Comparison of ENCODE assay signal across 8 cellular contexts in genomic region chr20:50913976-50914375, GRCh38. TPM values are rescaled to one million over a fixed set of nuclear protein-coding genes. Genes with fewer than 3 reads are reported as not detected.
A peak's percentile ranks its signal among the peaks of the same experiment; 100 is the strongest.
DNase-seq lines count a peak whose midpoint lies in the region; ATAC-seq and TF ChIP-seq lines count a peak whose summit lies in the region.

No MANE protein-coding gene starts in this region.

- no peak for TF ChIP-seq CTCF in activated B cell treated with CpG ODN at 0.5 μM for 24 hours (IDR thresholded peaks at IDR 0.05)

- H3K9me3 Mint-ChIP-seq in CD4-positive, alpha-beta memory T cell, result no peaks in the 10 kb centered on the region
- H3K9me3 Mint-ChIP-seq in activated B cell treated with CpG ODN at 0.5 μM for 24 hours, result no peaks in the 10 kb centered on the region

- CTCF ChIA-PET in CD4-positive, alpha-beta memory T cell (lab: Charles Lee; ENCODE audit: partially characterized antibody), result interaction anchor here (1.7 kb wide), 1 partner anchor 123 kb away, joined by 6 read pairs; no protein-coding TSS in a partner anchor
- CTCF ChIA-PET in activated B cell treated with CpG ODN at 0.5 μM for 24 hours (lab: Charles Lee), result interaction anchor here (1.0 to 1.8 kb wide), 3 partner anchors 10 to 15 kb away, joined by 6 to 15 read pairs (median 6); no protein-coding TSS in a partner anchor

- ATAC-seq in HG02610 (IDR thresholded peaks at IDR 0.05; ENCODE audit: unreplicated experiment) (peak; percentile 68), activated B cell treated with CpG ODN at 0.5 μM for 24 hours (ENCODE audit: low read depth) (no peak), GM18502 (IDR thresholded peaks at IDR 0.05; ENCODE audit: poor library complexity, unreplicated experiment) (no peak)

- no peaks in the 10 kb centered on the region for H3K27me3 Mint-ChIP-seq in CD4-positive, alpha-beta memory T cell
- no peaks in the 10 kb centered on the region for H3K27me3 Mint-ChIP-seq in activated B cell treated with CpG ODN at 0.5 μM for 24 hours

- H3K4me3 ChIP-seq in CD4-positive, alpha-beta memory T cell (ENCODE audit: low read length in 2 of 2), result no peak overlapping the region

- H3K27me3 ChIP-seq in CD4-positive, alpha-beta memory T cell (ENCODE audit: insufficient read depth, low read length), result no peaks in the 10 kb centered on the region

- peaks cover 69 to 94% (median 81%) of the 10 kb centered on the region in 4 donors for H3K4me1 Mint-ChIP-seq in CD4-positive, alpha-beta memory T cell
- peaks cover 83% of the 10 kb centered on the region for H3K4me1 Mint-ChIP-seq in activated B cell treated with CpG ODN at 0.5 μM for 24 hours

- intact Hi-C loops in CD4-positive, alpha-beta memory T cell (cut with micrococcal nuclease), result no loop called here
- intact Hi-C loops in activated B cell treated with CpG ODN at 0.5 μM for 24 hours (cut with micrococcal nuclease) (loop anchor here (1.0 kb wide), 1 partner anchor 8 kb away; no protein-coding TSS in a partner anchor), posterior vena cava (cut with DNase I) (no loop called here)

- H3K9me3 ChIP-seq in CD4-positive, alpha-beta memory T cell (ENCODE audit: control insufficient read depth in 1 of 2, low read length in 2 of 2), result no peaks in the 10 kb centered on the region

- no peaks in the 10 kb centered on the region for H3K36me3 ChIP-seq in CD4-positive, alpha-beta memory T cell (ENCODE audit: insufficient read depth, low read length)

- H3K4me3 Mint-ChIP-seq in CD4-positive, alpha-beta memory T cell, result peak overlapping the region in 1 of 8 donors; percentile 23
- no peak overlapping the region for H3K4me3 Mint-ChIP-seq in activated B cell treated with CpG ODN at 0.5 μM for 24 hours

- peaks cover 0 to 26% of the 10 kb centered on the region in 2 donors for H3K36me3 Mint-ChIP-seq in CD4-positive, alpha-beta memory T cell
- peaks cover 46% of the 10 kb centered on the region for H3K36me3 Mint-ChIP-seq in activated B cell treated with CpG ODN at 0.5 μM for 24 hours (ENCODE audit: low read depth)

- peak overlapping the region in 5 of 7 donors; percentile 32 to 76 (median 55) for H3K27ac Mint-ChIP-seq in CD4-positive, alpha-beta memory T cell
- H3K27ac Mint-ChIP-seq in activated B cell treated with CpG ODN at 0.5 μM for 24 hours, result peak overlapping the region; percentile 30

- H3K27ac ChIP-seq in CD4-positive, alpha-beta memory T cell (ENCODE audit: low read depth, low read length), result no peak overlapping the region

- POLR2A ChIA-PET in CD4-positive, alpha-beta memory T cell (lab: Charles Lee; ENCODE audit: partially characterized antibody), result interaction anchor here (1.8 to 3.8 kb wide), 2 partner anchors 17 to 44 kb away, joined by 6 to 33 read pairs; partner anchors contain the start of genes ADNP, DPM1 and MOCS3
- POLR2A ChIA-PET in activated B cell treated with CpG ODN at 0.5 μM for 24 hours (lab: Charles Lee), result interaction anchor here (1.5 to 3.2 kb wide), 2 partner anchors 17 to 95 kb away, joined by 6 to 16 read pairs; partner anchors contain the start of gene ADNP

- no peak for DNase-seq in CD4-positive, alpha-beta memory T cell
- DNase-seq in activated B cell treated with CpG ODN at 0.5 μM for 24 hours (no peak), kidney tubule cell (ENCODE audit: low spot score) (peak; percentile 69), posterior vena cava (ENCODE audit: low spot score) (no peak), germinal center (ENCODE audit: low spot score) (no peak)
- DNase-seq in central memory CD4-positive, alpha-beta T cell, result no peak

- peaks cover 86% of the 10 kb centered on the region for H3K4me1 ChIP-seq in CD4-positive, alpha-beta memory T cell (ENCODE audit: insufficient read depth, low read length)

RNA-seq across cellular contexts. Expression of gene ADNP, which starts 17.3 kb away (rescaled TPM):
- 10 to 100 TPM; 64.8 to 65.6 TPM for total RNA-seq in CD4-positive, alpha-beta memory T cell
- polyA plus RNA-seq in CD4-positive, alpha-beta memory T cell, result 10 to 100 TPM in 1 of 2 donors, 1 to 10 TPM in 1; 1.9 to 11.6 TPM
- total RNA-seq in activated B cell treated with CpG ODN at 0.5 μM for 24 hours (89.4 and 99.3 TPM in 2 replicates), posterior vena cava (10 to 100 TPM; 42.2 to 48.1 TPM)

RNA-seq across cellular contexts. Expression of gene DPM1, which starts 44.4 kb away (rescaled TPM):
- 10 to 100 TPM; 39.9 to 40.9 TPM for total RNA-seq in CD4-positive, alpha-beta memory T cell
- polyA plus RNA-seq in CD4-positive, alpha-beta memory T cell, result 10 to 100 TPM; 70.3 to 79.2 TPM
- total RNA-seq in activated B cell treated with CpG ODN at 0.5 μM for 24 hours (39.8 and 41.2 TPM in 2 replicates), posterior vena cava (10 to 100 TPM; 31.6 to 35.7 TPM)

RNA-seq across cellular contexts. Expression of gene MOCS3, which starts 44.6 kb away (rescaled TPM):
- total RNA-seq in CD4-positive, alpha-beta memory T cell, result 1 to 10 TPM; 8.8 to 8.9 TPM
- polyA plus RNA-seq in CD4-positive, alpha-beta memory T cell, result 1 to 10 TPM; 3.9 to 4.9 TPM
- total RNA-seq in activated B cell treated with CpG ODN at 0.5 μM for 24 hours, result 7.5 and 8.1 TPM in 2 replicates
- total RNA-seq in posterior vena cava, result 1 to 10 TPM; 2.7 to 3.5 TPM
